Comparison of ENCODE assay signal across 24 cellular contexts in the genomic region with DNA sequence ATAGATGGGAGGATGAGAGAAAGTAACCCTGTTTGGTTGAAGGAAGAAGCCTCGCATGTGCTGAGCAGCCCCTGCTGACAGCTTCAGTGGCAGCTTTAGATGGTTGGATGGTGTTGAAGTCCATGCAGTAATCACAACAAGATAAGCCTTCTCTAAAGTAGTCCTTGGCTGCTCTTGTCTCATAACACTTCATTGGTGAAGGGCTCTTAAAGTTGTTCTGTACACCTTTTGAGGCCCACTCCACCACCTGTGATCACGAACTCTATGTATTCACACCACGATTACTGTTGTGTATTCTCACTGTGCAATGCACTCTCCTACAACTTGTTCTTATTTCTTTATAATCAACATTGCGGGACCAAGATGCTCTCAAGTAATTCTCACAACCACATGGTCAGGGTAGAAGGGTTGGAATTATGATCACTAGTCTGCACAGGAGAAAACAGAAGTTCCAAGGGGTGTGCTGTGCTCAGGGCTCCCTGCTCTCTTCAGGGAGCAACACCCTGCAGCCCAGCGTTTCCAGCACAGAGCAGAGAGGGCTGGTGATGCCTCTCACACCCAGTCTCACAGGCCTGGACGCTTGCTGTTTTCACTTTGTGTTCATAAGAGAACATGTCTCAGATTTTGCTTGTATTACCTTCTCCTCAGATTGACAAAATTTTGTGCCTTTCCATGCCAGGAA.
"Had no signal": no experiment of that assay in that cellular context is flagged by ENCODE, and none has a peak within 500 bp of the region (broad histone marks: within the 10 kb centered on the region; RNA-seq: fewer than 3 reads in every experiment).

No MANE protein-coding gene starts in this region.

- H3K4me1 Mint-ChIP-seq: activated CD4-positive, alpha-beta memory T cell treated with anti-CD3 and anti-CD28 coated beads, Interleukin-2, amount 10 ng/mL, durations not matched to agents 7 days and 5 days; activated CD4-positive, alpha-beta T cell treated with anti-CD3 and anti-CD28 coated beads, Interleukin-2, amount 10 ng/mL, durations not matched to agents 24 days and 14 days; activated naive CD4-positive, alpha-beta T cell treated with anti-CD3 and anti-CD28 coated beads, Interleukin-2, amount 10 ng/mL, durations not matched to agents 7 days and 5 days; nephron progenitor cell; stimulated activated naive B cell treated with anti-CD40 and anti-IgM and Interleukin-4, amounts not matched to agents 10 μg/mL and 1 μg/mL and 100 μg/mL, for 72 hours had no signal

- H3K9ac ChIP-seq: parathyroid adenoma had no signal

- H3K36me3 ChIP-seq: gastroesophageal sphincter had no signal

- ATAC-seq: activated CD4-positive, CD25-positive, alpha-beta regulatory T cell treated with anti-CD3 and anti-CD28 coated beads, Interleukin-2, amount 50 U/mL, for 24 hours; activated T-cell treated with anti-CD3 and anti-CD28 coated beads, Interleukin-2, amount 50 U/mL, for 72 hours; left cardiac atrium; mucosa of descending colon; sciatic nerve; stimulated activated naive B cell treated with anti-CD40 and anti-IgM and Interleukin-4, amounts not matched to agents 10 μg/mL and 1 μg/mL and 100 μg/mL, for 72 hours had no signal

- H3K4me3 ChIP-seq: coronary artery, gastroesophageal sphincter, mucosa of descending colon, smooth muscle cell had no signal

- H3K9me3 Mint-ChIP-seq: activated CD4-positive, alpha-beta T cell treated with anti-CD3 and anti-CD28 coated beads, Interleukin-2, amount 10 ng/mL, durations not matched to agents 24 days and 14 days; activated naive CD4-positive, alpha-beta T cell treated with anti-CD3 and anti-CD28 coated beads, Interleukin-2, amount 10 ng/mL, durations not matched to agents 7 days and 5 days; activated T-cell treated with anti-CD3 and anti-CD28 coated beads, Interleukin-2, amount 50 U/mL, for 72 hours; type B pancreatic cell had no signal

- H3K79me2 ChIP-seq: parathyroid adenoma had no signal

- H3K27me3 ChIP-seq: gastroesophageal sphincter had no signal

- H3K36me3 Mint-ChIP-seq: activated naive CD4-positive, alpha-beta T cell treated with anti-CD3 and anti-CD28 coated beads, Interleukin-2, amount 10 ng/mL, durations not matched to agents 7 days and 5 days; stimulated activated naive B cell treated with anti-CD40 and anti-IgM and Interleukin-4, amounts not matched to agents 10 μg/mL and 1 μg/mL and 100 μg/mL, for 72 hours; type B pancreatic cell had no signal

- H3K27ac ChIP-seq: coronary artery, gastroesophageal sphincter, parathyroid adenoma, VCaP had no signal

- H3K9me3 ChIP-seq: mucosa of descending colon had no signal

- H2AFZ ChIP-seq: parathyroid adenoma had no signal

- DNase-seq: activated CD4-positive, alpha-beta memory T cell treated with anti-CD3 and anti-CD28 coated beads, Interleukin-2, amount 10 ng/mL, durations not matched to agents 7 days and 5 days; activated CD4-positive, alpha-beta T cell treated with anti-CD3 and anti-CD28 coated beads, Interleukin-2, amount 10 ng/mL, durations not matched to agents 24 days and 14 days; activated effector memory CD4-positive, alpha-beta T cell treated with Interleukin-2 at 50 U/mL for 16 hours; activated naive CD4-positive, alpha-beta T cell treated with anti-CD3 and anti-CD28 coated beads, Interleukin-2, amount 10 ng/mL, durations not matched to agents 7 days and 5 days; activated T-cell treated with anti-CD3 and anti-CD28 coated beads, Interleukin-2, amount 50 U/mL, for 72 hours; cerebellar nuclear complex; hypothalamus; left cardiac atrium; mesendoderm; mucosa of descending colon; nephron progenitor cell; nucleus accumbens; stimulated activated CD4-positive, alpha-beta T cell treated with anti-CD3 and anti-CD28 coated beads, Interleukin-2, amount 100 ng/mL, for 48 hours; stimulated activated CD8-positive, alpha-beta memory T cell treated with anti-CD3 and anti-CD28 coated beads, Interleukin-4, amount 100 ng/mL, for 48 hours; stimulated activated naive B cell treated with anti-CD40 and anti-IgM and Interleukin-4, amounts not matched to agents 10 μg/mL and 1 μg/mL and 100 μg/mL, for 72 hours had no signal

- H3K27ac Mint-ChIP-seq: activated CD4-positive, alpha-beta memory T cell treated with anti-CD3 and anti-CD28 coated beads, Interleukin-2, amount 10 ng/mL, durations not matched to agents 7 days and 5 days; activated CD4-positive, alpha-beta T cell treated with anti-CD3 and anti-CD28 coated beads, Interleukin-2, amount 10 ng/mL, durations not matched to agents 24 days and 14 days; activated naive CD4-positive, alpha-beta T cell treated with anti-CD3 and anti-CD28 coated beads, Interleukin-2, amount 10 ng/mL, durations not matched to agents 7 days and 5 days; activated T-cell treated with anti-CD3 and anti-CD28 coated beads, Interleukin-2, amount 50 U/mL, for 72 hours; nephron progenitor cell; stimulated activated naive B cell treated with anti-CD40 and anti-IgM and Interleukin-4, amounts not matched to agents 10 μg/mL and 1 μg/mL and 100 μg/mL, for 72 hours; T-helper 2 cell treated with Interferon-gamma antibody and Interleukin-4, amounts not matched to agents 5 μg/mL and 100 μg/mL, for 36 hours; type B pancreatic cell had no signal

- H3K4me1 ChIP-seq: parathyroid adenoma had no signal

- H3K4me2 ChIP-seq: smooth muscle cell had no signal

- H3K27me3 Mint-ChIP-seq: activated CD4-positive, alpha-beta memory T cell treated with anti-CD3 and anti-CD28 coated beads, Interleukin-2, amount 10 ng/mL, durations not matched to agents 7 days and 5 days; activated CD4-positive, alpha-beta T cell treated with anti-CD3 and anti-CD28 coated beads, Interleukin-2, amount 10 ng/mL, durations not matched to agents 24 days and 14 days; activated naive CD4-positive, alpha-beta T cell treated with anti-CD3 and anti-CD28 coated beads, Interleukin-2, amount 10 ng/mL, durations not matched to agents 7 days and 5 days; stimulated activated naive B cell treated with anti-CD40 and anti-IgM and Interleukin-4, amounts not matched to agents 10 μg/mL and 1 μg/mL and 100 μg/mL, for 72 hours; type B pancreatic cell had no signal

- H3K4me3 Mint-ChIP-seq: activated CD4-positive, alpha-beta memory T cell treated with anti-CD3 and anti-CD28 coated beads, Interleukin-2, amount 10 ng/mL, durations not matched to agents 7 days and 5 days; activated CD4-positive, alpha-beta T cell treated with anti-CD3 and anti-CD28 coated beads, Interleukin-2, amount 10 ng/mL, durations not matched to agents 24 days and 14 days; activated naive CD4-positive, alpha-beta T cell treated with anti-CD3 and anti-CD28 coated beads, Interleukin-2, amount 10 ng/mL, durations not matched to agents 7 days and 5 days; activated T-cell treated with anti-CD3 and anti-CD28 coated beads, Interleukin-2, amount 50 U/mL, for 72 hours; nephron progenitor cell; stimulated activated naive B cell treated with anti-CD40 and anti-IgM and Interleukin-4, amounts not matched to agents 10 μg/mL and 1 μg/mL and 100 μg/mL, for 72 hours; T-helper 2 cell treated with Interferon-gamma antibody and Interleukin-4, amounts not matched to agents 5 μg/mL and 100 μg/mL, for 36 hours; type B pancreatic cell had no signal
